ENCODE assay signal across 29 cellular contexts in genomic region chr4:21415728-21416127, GRCh38.
"Had no signal": no experiment of that assay in that cellular context is flagged by ENCODE, and none has a peak within 500 bp of the region (broad histone marks: within the 10 kb centered on the region; RNA-seq: fewer than 3 reads in every experiment).

No MANE protein-coding gene starts in this region.

- H3K9me3 ChIP-seq: adrenal gland, body of pancreas, esophagus muscularis mucosa, gastrocnemius medialis had no signal

- DNase-seq: activated B cell treated with CpG ODN at 0.5 μM for 24 hours; activated CD4-positive, alpha-beta T cell treated with anti-CD3 and anti-CD28 coated beads for 48 hours; activated CD4-positive, alpha-beta T cell treated with anti-CD3 and anti-CD28 coated beads, Interleukin-2, amount 50 U/mL, for 1 hour; activated CD4-positive, alpha-beta T cell treated with anti-CD3 and anti-CD28 coated beads, Interleukin-2, amount 50 U/mL, for 48 hours; activated CD8-positive, alpha-beta memory T cell treated with anti-CD3 and anti-CD28 coated beads for 24 hours; activated CD8-positive, alpha-beta T cell treated with anti-CD3 and anti-CD28 coated beads for 36 hours; activated effector memory CD4-positive, alpha-beta T cell treated with anti-CD3 and anti-CD28 coated beads, Interleukin-2, amount 50 U/mL, for 16 hours; activated naive CD4-positive, alpha-beta T cell treated with anti-CD3 and anti-CD28 coated beads for 36 hours; activated naive CD8-positive, alpha-beta T cell treated with anti-CD3 and anti-CD28 coated beads for 36 hours; activated naive CD8-positive, alpha-beta T cell treated with anti-CD3 and anti-CD28 coated beads, Interleukin-2, amount 50 U/mL, for 24 hours; activated T-cell treated with anti-CD3 and anti-CD28 coated beads, Interleukin-2, amount 50 U/mL, for 48 hours; adrenal gland; amygdala; aorta; body of pancreas; caudate nucleus; cortex of kidney; dermis blood vessel endothelial cell; effector CD4-positive, alpha-beta T cell; effector memory CD8-positive, alpha-beta T cell; erythroblast; foreskin keratinocyte; gastrocnemius medialis; glutamatergic neuron; heart left ventricle; hypothalamus; WERI-Rb-1 had no signal

- H3K27ac ChIP-seq: adrenal gland, body of pancreas, esophagus muscularis mucosa, foreskin keratinocyte, gastrocnemius medialis, heart left ventricle, WERI-Rb-1 had no signal

- H3K36me3 ChIP-seq: adrenal gland, esophagus muscularis mucosa, gastrocnemius medialis, heart left ventricle, WERI-Rb-1 had no signal

- H3K4me3 ChIP-seq: adrenal gland, body of pancreas, esophagus muscularis mucosa, gastrocnemius medialis, heart left ventricle had no signal

- H3K4me1 ChIP-seq: adrenal gland, body of pancreas, esophagus muscularis mucosa, foreskin keratinocyte, gastrocnemius medialis, heart left ventricle had no signal

- H3K27me3 ChIP-seq: adrenal gland, body of pancreas, esophagus muscularis mucosa, gastrocnemius medialis, heart left ventricle had no signal

- ATAC-seq: activated CD4-positive, CD25-positive, alpha-beta regulatory T cell treated with anti-CD3 and anti-CD28 coated beads, Interleukin-2, amount 50 U/mL, for 24 hours; activated CD8-positive, alpha-beta T cell treated with anti-CD3 and anti-CD28 coated beads for 36 hours; activated naive CD8-positive, alpha-beta T cell treated with anti-CD3 and anti-CD28 coated beads, Interleukin-2, amount 50 U/mL, for 24 hours; body of pancreas; effector memory CD8-positive, alpha-beta T cell; foreskin keratinocyte; gastrocnemius medialis; heart left ventricle had no signal
